8 cellular contexts compared by ENCODE assay signal in genomic region chr17:8375738-8376259, GRCh38. TPM values are rescaled to one million over a fixed set of nuclear protein-coding genes. Genes with fewer than 3 reads are reported as not detected.
DNase-seq lines count a peak whose midpoint lies in the region; ATAC-seq and TF ChIP-seq lines count a peak whose summit lies in the region.

No MANE protein-coding gene starts in this region.

- no peak for TF ChIP-seq RAD21 in HCT116 (IDR thresholded peaks at IDR 0.05; ENCODE audit: low read depth)

- H3K4me1 ChIP-seq in HCT116 (ENCODE audit: control insufficient read depth in 1 of 2, insufficient read depth in 2 of 2, low read length in 2 of 2) (peaks cover 18 to 39% of the 10 kb centered on the region in 2 experiments; a peak in 3 of 4 replicates), cardiac muscle cell (ENCODE audit: low read depth) (peaks cover 5% of the 10 kb centered on the region), prostate gland (replicated peaks) (peaks cover 16% of the 10 kb centered on the region)

- peak overlapping the region; percentile 75 for H3K9ac ChIP-seq in HCT116 (ENCODE audit: low read length)

- DNase-seq in AG10803 (ENCODE audit: low read depth) (no peak), HCT116 (ENCODE audit: low read depth, low spot score) (no peak), cardiac muscle cell (ENCODE audit: low read depth in 1 of 2, low spot score in 1 of 2) (no peak), prostate gland (ENCODE audit: low spot score) (peak; percentile 13), NOMO-1 (lab: John Stamatoyannopoulos, UW; ENCODE audit: unreplicated experiment in 2 of 2) (no peak), activated gamma-delta T cell treated with Interleukin-2 at 50 U/mL for 16 hours (no peak)
- no peak for DNase-seq in activated T-helper 1 cell treated with anti-CD3 and anti-CD28 coated beads, Interleukin-12 subunit alpha, Interleukin-12 subunit beta, Interleukin-2, Interleukin-4 antibody, amounts not matched to agents 30 ng/mL and 10 ng/mL and 1 ng/mL, durations not matched to agents 14 hours and 24 hours and 36 hours (ENCODE audit: low spot score)

- BruUV-seq in HCT116 (replicated peaks; lab: Mats Ljungman, UMichigan) = no TSS peak

- WGBS in prostate gland = 10% methylated on average over 18 of the region's 18 CpGs

- H3K36me3 Mint-ChIP-seq in activated T-helper 1 cell treated with anti-CD3 and anti-CD28 coated beads, Interleukin-12 subunit alpha, Interleukin-12 subunit beta, Interleukin-2, Interleukin-4 antibody, amounts not matched to agents 30 ng/mL and 10 ng/mL and 1 ng/mL, durations not matched to agents 14 hours and 24 hours and 36 hours (ENCODE audit: low read depth) = peaks cover 42% of the 10 kb centered on the region

- RAD21 ChIA-PET in HCT116 (lab: Charles Lee; ENCODE audit: low non-redundant PET in 1 of 2, low total read pairs in 2 of 2, uncharacterized antibody in 2 of 2, unreplicated experiment in 2 of 2) = no interaction called here

- no peaks in the 10 kb centered on the region for H3K27me3 Mint-ChIP-seq in activated T-helper 1 cell treated with anti-CD3 and anti-CD28 coated beads, Interleukin-12 subunit alpha, Interleukin-12 subunit beta, Interleukin-2, Interleukin-4 antibody, amounts not matched to agents 30 ng/mL and 10 ng/mL and 1 ng/mL, durations not matched to agents 14 hours and 24 hours and 36 hours (ENCODE audit: insufficient read depth)

- peak overlapping the region; percentile 87 for H3K4me2 ChIP-seq in HCT116 (ENCODE audit: low read length)

- POLR2A ChIA-PET in HCT116 (lab: Charles Lee) = interaction anchor here (1.2 to 2.1 kb wide), 3 partner anchors 15 to 370 kb away, joined by 4 read pairs; no protein-coding TSS in a partner anchor

- ATAC-seq in HCT116 (no peak; the same call in 1 of the 2 replicates), GM18517 (IDR thresholded peaks at IDR 0.05; ENCODE audit: unreplicated experiment) (no peak)

- H4K20me1 ChIP-seq in HCT116 (ENCODE audit: insufficient read depth) = peaks cover 29% of the 10 kb centered on the region; the same call in 1 of the 2 replicates

- peaks cover 50% of the 10 kb centered on the region for H3K4me1 Mint-ChIP-seq in activated T-helper 1 cell treated with anti-CD3 and anti-CD28 coated beads, Interleukin-12 subunit alpha, Interleukin-12 subunit beta, Interleukin-2, Interleukin-4 antibody, amounts not matched to agents 30 ng/mL and 10 ng/mL and 1 ng/mL, durations not matched to agents 14 hours and 24 hours and 36 hours (ENCODE audit: low read depth)

- H3K27me3 ChIP-seq in HCT116 (ENCODE audit: insufficient read depth, low read length) = no peaks in the 10 kb centered on the region
- H3K27me3 ChIP-seq in cardiac muscle cell = no peaks in the 10 kb centered on the region
- H3K27me3 ChIP-seq in prostate gland (replicated peaks; ENCODE audit: insufficient read depth) = no peaks in the 10 kb centered on the region

- peak overlapping the region; percentile 75 for H3K27ac Mint-ChIP-seq in activated T-helper 1 cell treated with anti-CD3 and anti-CD28 coated beads, Interleukin-12 subunit alpha, Interleukin-12 subunit beta, Interleukin-2, Interleukin-4 antibody, amounts not matched to agents 30 ng/mL and 10 ng/mL and 1 ng/mL, durations not matched to agents 14 hours and 24 hours and 36 hours

- intact Hi-C loops in HCT116 (cut with micrococcal nuclease) (loop anchor here (10.0 kb wide), 1 partner anchor 151 kb away; no protein-coding TSS in a partner anchor), prostate gland (cut with DNase I) (loop anchor here (5.0 kb wide), 1 partner anchor 62 kb away; the partner anchor contains the start of gene NDEL1)
- intact Hi-C loops in activated T-helper 1 cell treated with anti-CD3 and anti-CD28 coated beads, Interleukin-12 subunit alpha, Interleukin-12 subunit beta, Interleukin-2, Interleukin-4 antibody, amounts not matched to agents 30 ng/mL and 10 ng/mL and 1 ng/mL, durations not matched to agents 14 hours and 24 hours and 36 hours (cut with micrococcal nuclease) = loop anchor here (10.0 kb wide), 1 partner anchor 151 kb away; no protein-coding TSS in a partner anchor

- H3K79me2 ChIP-seq in HCT116 (ENCODE audit: insufficient read depth, low read length) = peaks cover 28% of the 10 kb centered on the region

- peak overlapping the region; percentile 88 for H3K4me3 ChIP-seq in AG10803 (ENCODE audit: low read length)
- peak overlapping the region; percentile 65 to 72 for H3K4me3 ChIP-seq in HCT116 (replicated peaks in 1 of 2; ENCODE audit: low read depth in 1 of 2, low read length in 2 of 2)
- H3K4me3 ChIP-seq in cardiac muscle cell = peak overlapping the region; percentile 52
- H3K4me3 ChIP-seq in prostate gland = peak overlapping the region; percentile 52 to 63

- no peak overlapping the region for H2AFZ ChIP-seq in HCT116 (ENCODE audit: low read depth, low read length, poor library complexity, severe bottlenecking)

- peak overlapping the region; percentile 86 for H3K4me3 Mint-ChIP-seq in activated T-helper 1 cell treated with anti-CD3 and anti-CD28 coated beads, Interleukin-12 subunit alpha, Interleukin-12 subunit beta, Interleukin-2, Interleukin-4 antibody, amounts not matched to agents 30 ng/mL and 10 ng/mL and 1 ng/mL, durations not matched to agents 14 hours and 24 hours and 36 hours

- CTCF ChIA-PET in HCT116 (lab: Charles Lee) = interaction anchor here (1.4 to 1.8 kb wide), 2 partner anchors 315 to 370 kb away, joined by 4 to 7 read pairs; no protein-coding TSS in a partner anchor

- TF ChIP-seq POLR2A in HCT116 (IDR thresholded peaks at IDR 0.05; ENCODE audit: borderline replicate concordance, extremely low read depth, insufficient read depth, insufficient read length) (no peak), prostate gland (IDR thresholded peaks at IDR 0.05) (no peak)

- H3K36me3 ChIP-seq in HCT116 (ENCODE audit: control insufficient read depth in 1 of 2, insufficient read depth in 2 of 2, low read length in 2 of 2) = peaks cover 30 to 36% of the 10 kb centered on the region in 2 experiments
- H3K36me3 ChIP-seq in cardiac muscle cell = peaks cover 43% of the 10 kb centered on the region
- peaks cover 0 to 6% of the 10 kb centered on the region in 2 donors for H3K36me3 ChIP-seq in prostate gland

- TF ChIP-seq CTCF in AG10803 (conservative IDR thresholded peaks at IDR 0.05; ENCODE audit: low read length) = no peak
- no peak for TF ChIP-seq CTCF in HCT116 (IDR thresholded peaks at IDR 0.05 in 2 of 3, conservative IDR thresholded peaks at IDR 0.05 in 1 of 3; ENCODE audit: borderline replicate concordance in 1 of 3, insufficient read depth in 1 of 3, low read depth in 2 of 3, low read length in 2 of 3)
- no peak for TF ChIP-seq CTCF in cardiac muscle cell (IDR thresholded peaks at IDR 0.05; ENCODE audit: low read depth, low read length)
- TF ChIP-seq CTCF in prostate gland (IDR thresholded peaks at IDR 0.05) = no peak

- no peaks in the 10 kb centered on the region for H3K9me2 ChIP-seq in HCT116 (ENCODE audit: insufficient read depth)

- H3K27ac ChIP-seq in HCT116 (ENCODE audit: low read depth, low read length) (peak overlapping the region; percentile 80), cardiac muscle cell (peak overlapping the region; percentile 89), prostate gland (peak overlapping the region; percentile 92)

- no peaks in the 10 kb centered on the region for H3K9me3 ChIP-seq in HCT116 (ENCODE audit: control insufficient read depth in 1 of 2, insufficient read depth in 1 of 2, low read depth in 1 of 2, low read length in 2 of 2)
- H3K9me3 ChIP-seq in cardiac muscle cell (ENCODE audit: low read depth) = no peaks in the 10 kb centered on the region
- H3K9me3 ChIP-seq in prostate gland = no peaks in the 10 kb centered on the region

- H3K9me3 Mint-ChIP-seq in activated T-helper 1 cell treated with anti-CD3 and anti-CD28 coated beads, Interleukin-12 subunit alpha, Interleukin-12 subunit beta, Interleukin-2, Interleukin-4 antibody, amounts not matched to agents 30 ng/mL and 10 ng/mL and 1 ng/mL, durations not matched to agents 14 hours and 24 hours and 36 hours = no peaks in the 10 kb centered on the region

TF ChIP-seq in HCT116, 20 proteins besides CTCF, POLR2A, EP300 and RAD21 (continues in another document):
- TF ChIP-seq ZNF274 (IDR thresholded peaks at IDR 0.05; ENCODE audit: low read depth, low read length) = no peak
- TF ChIP-seq ATF3 (IDR thresholded peaks at IDR 0.05) = no peak
- TF ChIP-seq JUND (IDR thresholded peaks at IDR 0.05) = no peak
- TF ChIP-seq EZH2 (IDR thresholded peaks at IDR 0.05) = no peak

RNA-seq across cellular contexts. Expression of gene RPL26, which starts 7.2 kb away (rescaled TPM):
- 2,603 TPM for total RNA-seq in HCT116 (2021; ENCODE audit: unreplicated experiment)
- 6,155 and 6,671 TPM in 2 replicates for polyA plus RNA-seq in HCT116 (2012)
- total RNA-seq in activated T-helper 1 cell treated with anti-CD3 and anti-CD28 coated beads, Interleukin-12 subunit alpha, Interleukin-12 subunit beta, Interleukin-2, Interleukin-4 antibody, amounts not matched to agents 30 ng/mL and 10 ng/mL and 1 ng/mL, durations not matched to agents 14 hours and 24 hours and 36 hours = 2,163 and 2,185 TPM in 2 replicates
- 3,276 and 3,592 TPM in 2 replicates for total RNA-seq in cardiac muscle cell
- 486 and 538 TPM in 2 replicates for polyA plus RNA-seq in cardiac muscle cell
- 1,000 to 10,000 TPM; 1,762 to 3,819 TPM for total RNA-seq in prostate gland

RNA-seq across cellular contexts. Expression of gene RNF222, which starts 21.8 kb away (rescaled TPM):
- total RNA-seq in HCT116 (2021; ENCODE audit: unreplicated experiment) = not detected
- 0.01 TPM in 1 of 2 replicates, not detected in the other for polyA plus RNA-seq in HCT116 (2012)
- total RNA-seq in activated T-helper 1 cell treated with anti-CD3 and anti-CD28 coated beads, Interleukin-12 subunit alpha, Interleukin-12 subunit beta, Interleukin-2, Interleukin-4 antibody, amounts not matched to agents 30 ng/mL and 10 ng/mL and 1 ng/mL, durations not matched to agents 14 hours and 24 hours and 36 hours = not detected in 2 replicates
- total RNA-seq in cardiac muscle cell = not detected in 2 replicates
- polyA plus RNA-seq in cardiac muscle cell = 0.17 and 0.37 TPM in 2 replicates
- total RNA-seq in prostate gland = not detected

RNA-seq across cellular contexts. Expression of gene ODF4, which starts 36.2 kb away (rescaled TPM):
- total RNA-seq in HCT116 (2021; ENCODE audit: unreplicated experiment) (not detected), cardiac muscle cell (not detected in 2 replicates), prostate gland (not detected)
- not detected in 2 replicates for polyA plus RNA-seq in HCT116 (2012)
- total RNA-seq in activated T-helper 1 cell treated with anti-CD3 and anti-CD28 coated beads, Interleukin-12 subunit alpha, Interleukin-12 subunit beta, Interleukin-2, Interleukin-4 antibody, amounts not matched to agents 30 ng/mL and 10 ng/mL and 1 ng/mL, durations not matched to agents 14 hours and 24 hours and 36 hours = not detected in 2 replicates
- polyA plus RNA-seq in cardiac muscle cell = not detected in 2 replicates

RNA-seq across cellular contexts. Expression of gene NDEL1, which starts 59.9 kb away (rescaled TPM):
- total RNA-seq in HCT116 (2021; ENCODE audit: unreplicated experiment) (39.2 TPM), cardiac muscle cell (34.8 and 47.3 TPM in 2 replicates), prostate gland (10 to 100 TPM; 32.5 to 62.2 TPM)
- polyA plus RNA-seq in HCT116 (2012) = 28.8 and 29.8 TPM in 2 replicates
- total RNA-seq in activated T-helper 1 cell treated with anti-CD3 and anti-CD28 coated beads, Interleukin-12 subunit alpha, Interleukin-12 subunit beta, Interleukin-2, Interleukin-4 antibody, amounts not matched to agents 30 ng/mL and 10 ng/mL and 1 ng/mL, durations not matched to agents 14 hours and 24 hours and 36 hours = 72.4 and 75.4 TPM in 2 replicates
- polyA plus RNA-seq in cardiac muscle cell = 21.3 and 25.7 TPM in 2 replicates
